ENCODE assay signal across 1 cellular context in the genomic region with DNA sequence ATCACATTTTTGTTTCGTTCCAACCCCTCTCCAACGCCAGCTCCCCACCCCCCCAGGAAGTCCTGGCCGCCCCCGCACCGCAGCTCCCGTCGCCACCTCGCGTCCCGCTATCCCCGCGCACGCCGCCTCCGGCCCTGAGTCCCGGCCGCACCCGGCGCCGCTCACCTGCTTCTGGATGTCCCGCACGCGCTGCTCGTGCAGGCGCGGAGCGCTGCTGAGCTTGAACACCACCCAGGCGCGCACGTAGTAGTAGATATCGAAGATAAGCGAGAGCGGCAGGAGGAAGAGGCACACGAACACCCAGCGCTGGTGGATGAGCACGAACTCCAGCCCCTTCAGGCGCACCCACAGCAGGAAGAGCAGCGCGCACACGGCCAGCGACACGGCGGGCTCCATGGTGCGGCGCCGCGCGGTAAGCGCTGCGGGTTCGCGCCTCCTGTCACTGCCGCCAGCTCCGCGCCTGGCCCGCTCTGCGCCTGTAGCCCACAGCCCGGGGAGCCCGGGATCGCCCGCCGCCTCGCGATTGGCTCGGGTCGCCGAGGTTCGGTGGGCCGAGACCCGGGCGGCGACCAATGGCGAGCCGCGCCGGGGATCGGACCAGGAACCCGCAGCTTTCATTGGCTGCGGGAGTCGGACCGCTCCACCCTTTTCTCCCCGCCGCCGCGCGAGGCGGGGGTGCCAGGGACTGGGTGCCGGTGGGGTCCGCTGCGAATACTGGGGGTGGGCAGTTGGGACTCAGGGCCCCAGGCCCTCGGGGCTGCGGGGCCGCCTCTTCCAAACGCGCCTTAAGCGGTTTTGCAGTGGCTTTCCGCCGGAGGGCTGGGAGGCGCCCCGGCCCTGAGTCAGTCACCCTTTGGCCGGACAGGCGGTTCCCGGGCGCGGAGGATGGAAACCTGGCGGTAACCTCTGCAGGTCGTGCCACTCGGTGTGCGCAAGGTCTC.
TF ChIP-seq lines count a peak whose summit lies in the region.

A gene with protein sequence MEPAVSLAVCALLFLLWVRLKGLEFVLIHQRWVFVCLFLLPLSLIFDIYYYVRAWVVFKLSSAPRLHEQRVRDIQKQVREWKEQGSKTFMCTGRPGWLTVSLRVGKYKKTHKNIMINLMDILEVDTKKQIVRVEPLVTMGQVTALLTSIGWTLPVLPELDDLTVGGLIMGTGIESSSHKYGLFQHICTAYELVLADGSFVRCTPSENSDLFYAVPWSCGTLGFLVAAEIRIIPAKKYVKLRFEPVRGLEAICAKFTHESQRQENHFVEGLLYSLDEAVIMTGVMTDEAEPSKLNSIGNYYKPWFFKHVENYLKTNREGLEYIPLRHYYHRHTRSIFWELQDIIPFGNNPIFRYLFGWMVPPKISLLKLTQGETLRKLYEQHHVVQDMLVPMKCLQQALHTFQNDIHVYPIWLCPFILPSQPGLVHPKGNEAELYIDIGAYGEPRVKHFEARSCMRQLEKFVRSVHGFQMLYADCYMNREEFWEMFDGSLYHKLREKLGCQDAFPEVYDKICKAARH (minus strand): TSS at position 472 of the 941 bp plus-strand sequence. CDS start 76 bp downstream, at position 396.

TF ChIP-seq in HepG2, 621 proteins besides CTCF, POLR2A, EP300 and RAD21 (continued from another document and continues in another):
- TF ChIP-seq PRDM15 (CRISPR knock-in tag; IDR thresholded peaks at IDR 0.05) (no peak), AFF4 (CRISPR knock-in tag; IDR thresholded peaks at IDR 0.05) (peak; percentile 40; the same call in 1 of the 2 replicates), NFYB (CRISPR knock-in tag; IDR thresholded peaks at IDR 0.05) (peak; percentile 92), ARNT (IDR thresholded peaks at IDR 0.05) (no peak), GATAD1 (CRISPR knock-in tag; IDR thresholded peaks at IDR 0.05) (peak; percentile 53; the same call in 1 of the 2 replicates), CBX1 (IDR thresholded peaks at IDR 0.05; ENCODE audit: low read depth) (no peak), ZNF652 (CRISPR knock-in tag; IDR thresholded peaks at IDR 0.05; ENCODE audit: borderline replicate concordance, low read depth) (no peak), ZNF709 (CRISPR knock-in tag; IDR thresholded peaks at IDR 0.05) (peak; percentile 96), ARNT2 (CRISPR knock-in tag; IDR thresholded peaks at IDR 0.05; ENCODE audit: low read depth) (peak; percentile 79; the same call in 1 of the 2 replicates), IRX3 (CRISPR knock-in tag; IDR thresholded peaks at IDR 0.05; ENCODE audit: borderline replicate concordance, low read depth) (no peak), ZNF18 (CRISPR knock-in tag; IDR thresholded peaks at IDR 0.05; ENCODE audit: insufficient replicate concordance) (peak; percentile 31), ZSCAN22 (CRISPR knock-in tag; IDR thresholded peaks at IDR 0.05) (no peak), BHLHE40 (IDR thresholded peaks at IDR 0.05; ENCODE audit: low read length) (no peak; the same call in 1 of the 2 replicates), MTF2 (CRISPR knock-in tag; IDR thresholded peaks at IDR 0.05; ENCODE audit: borderline replicate concordance) (0 out of 2 replicates have a peak, but pooled peaks have one; percentile 60), NPAS2 (CRISPR knock-in tag; IDR thresholded peaks at IDR 0.05; ENCODE audit: borderline replicate concordance) (no peak), MZF1 (CRISPR knock-in tag; IDR thresholded peaks at IDR 0.05; ENCODE audit: borderline replicate concordance) (no peak), ZNF446 (CRISPR knock-in tag; IDR thresholded peaks at IDR 0.05) (peak; percentile 84; the same call in 1 of the 2 replicates), GFI1 (CRISPR knock-in tag; IDR thresholded peaks at IDR 0.05; ENCODE audit: borderline replicate concordance) (no peak), ZBTB1 (CRISPR knock-in tag; IDR thresholded peaks at IDR 0.05; ENCODE audit: borderline replicate concordance) (no peak), FOXC1 (CRISPR knock-in tag; IDR thresholded peaks at IDR 0.05; ENCODE audit: borderline replicate concordance) (peak; percentile 70; the same call in 1 of the 2 replicates), ZNF83 (CRISPR knock-in tag; IDR thresholded peaks at IDR 0.05; ENCODE audit: borderline replicate concordance) (no peak), GPBP1L1 (CRISPR knock-in tag; IDR thresholded peaks at IDR 0.05) (no peak), POGZ (CRISPR knock-in tag; IDR thresholded peaks at IDR 0.05) (peak; percentile 61), GPN1 (CRISPR knock-in tag; IDR thresholded peaks at IDR 0.05; ENCODE audit: borderline replicate concordance) (no peak), FOXO4 (CRISPR knock-in tag; conservative IDR thresholded peaks at IDR 0.05) (peak; percentile 98), TBP (CRISPR knock-in tag; IDR thresholded peaks at IDR 0.05) (no peak)
- TF ChIP-seq, protein P1, sequence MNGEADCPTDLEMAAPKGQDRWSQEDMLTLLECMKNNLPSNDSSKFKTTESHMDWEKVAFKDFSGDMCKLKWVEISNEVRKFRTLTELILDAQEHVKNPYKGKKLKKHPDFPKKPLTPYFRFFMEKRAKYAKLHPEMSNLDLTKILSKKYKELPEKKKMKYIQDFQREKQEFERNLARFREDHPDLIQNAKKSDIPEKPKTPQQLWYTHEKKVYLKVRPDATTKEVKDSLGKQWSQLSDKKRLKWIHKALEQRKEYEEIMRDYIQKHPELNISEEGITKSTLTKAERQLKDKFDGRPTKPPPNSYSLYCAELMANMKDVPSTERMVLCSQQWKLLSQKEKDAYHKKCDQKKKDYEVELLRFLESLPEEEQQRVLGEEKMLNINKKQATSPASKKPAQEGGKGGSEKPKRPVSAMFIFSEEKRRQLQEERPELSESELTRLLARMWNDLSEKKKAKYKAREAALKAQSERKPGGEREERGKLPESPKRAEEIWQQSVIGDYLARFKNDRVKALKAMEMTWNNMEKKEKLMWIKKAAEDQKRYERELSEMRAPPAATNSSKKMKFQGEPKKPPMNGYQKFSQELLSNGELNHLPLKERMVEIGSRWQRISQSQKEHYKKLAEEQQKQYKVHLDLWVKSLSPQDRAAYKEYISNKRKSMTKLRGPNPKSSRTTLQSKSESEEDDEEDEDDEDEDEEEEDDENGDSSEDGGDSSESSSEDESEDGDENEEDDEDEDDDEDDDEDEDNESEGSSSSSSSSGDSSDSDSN (CRISPR knock-in tag; IDR thresholded peaks at IDR 0.05), result peak; percentile 74
- TF ChIP-seq, protein P2, sequence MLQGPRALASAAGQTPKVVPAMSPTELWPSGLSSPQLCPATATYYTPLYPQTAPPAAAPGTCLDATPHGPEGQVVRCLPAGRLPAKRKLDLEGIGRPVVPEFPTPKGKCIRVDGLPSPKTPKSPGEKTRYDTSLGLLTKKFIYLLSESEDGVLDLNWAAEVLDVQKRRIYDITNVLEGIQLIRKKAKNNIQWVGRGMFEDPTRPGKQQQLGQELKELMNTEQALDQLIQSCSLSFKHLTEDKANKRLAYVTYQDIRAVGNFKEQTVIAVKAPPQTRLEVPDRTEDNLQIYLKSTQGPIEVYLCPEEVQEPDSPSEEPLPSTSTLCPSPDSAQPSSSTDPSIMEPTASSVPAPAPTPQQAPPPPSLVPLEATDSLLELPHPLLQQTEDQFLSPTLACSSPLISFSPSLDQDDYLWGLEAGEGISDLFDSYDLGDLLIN (CRISPR knock-in tag; IDR thresholded peaks at IDR 0.05; ENCODE audit: borderline replicate concordance), result no peak
- TF ChIP-seq, protein P3, sequence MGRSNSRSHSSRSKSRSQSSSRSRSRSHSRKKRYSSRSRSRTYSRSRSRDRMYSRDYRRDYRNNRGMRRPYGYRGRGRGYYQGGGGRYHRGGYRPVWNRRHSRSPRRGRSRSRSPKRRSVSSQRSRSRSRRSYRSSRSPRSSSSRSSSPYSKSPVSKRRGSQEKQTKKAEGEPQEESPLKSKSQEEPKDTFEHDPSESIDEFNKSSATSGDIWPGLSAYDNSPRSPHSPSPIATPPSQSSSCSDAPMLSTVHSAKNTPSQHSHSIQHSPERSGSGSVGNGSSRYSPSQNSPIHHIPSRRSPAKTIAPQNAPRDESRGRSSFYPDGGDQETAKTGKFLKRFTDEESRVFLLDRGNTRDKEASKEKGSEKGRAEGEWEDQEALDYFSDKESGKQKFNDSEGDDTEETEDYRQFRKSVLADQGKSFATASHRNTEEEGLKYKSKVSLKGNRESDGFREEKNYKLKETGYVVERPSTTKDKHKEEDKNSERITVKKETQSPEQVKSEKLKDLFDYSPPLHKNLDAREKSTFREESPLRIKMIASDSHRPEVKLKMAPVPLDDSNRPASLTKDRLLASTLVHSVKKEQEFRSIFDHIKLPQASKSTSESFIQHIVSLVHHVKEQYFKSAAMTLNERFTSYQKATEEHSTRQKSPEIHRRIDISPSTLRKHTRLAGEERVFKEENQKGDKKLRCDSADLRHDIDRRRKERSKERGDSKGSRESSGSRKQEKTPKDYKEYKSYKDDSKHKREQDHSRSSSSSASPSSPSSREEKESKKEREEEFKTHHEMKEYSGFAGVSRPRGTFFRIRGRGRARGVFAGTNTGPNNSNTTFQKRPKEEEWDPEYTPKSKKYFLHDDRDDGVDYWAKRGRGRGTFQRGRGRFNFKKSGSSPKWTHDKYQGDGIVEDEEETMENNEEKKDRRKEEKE (IDR thresholded peaks at IDR 0.05), result no peak
- TF ChIP-seq, protein P4, sequence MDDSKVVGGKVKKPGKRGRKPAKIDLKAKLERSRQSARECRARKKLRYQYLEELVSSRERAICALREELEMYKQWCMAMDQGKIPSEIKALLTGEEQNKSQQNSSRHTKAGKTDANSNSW (CRISPR knock-in tag; IDR thresholded peaks at IDR 0.05; ENCODE audit: borderline replicate concordance), result no peak
